Comparison of ENCODE assay signal across 8 cellular contexts in the genomic region with DNA sequence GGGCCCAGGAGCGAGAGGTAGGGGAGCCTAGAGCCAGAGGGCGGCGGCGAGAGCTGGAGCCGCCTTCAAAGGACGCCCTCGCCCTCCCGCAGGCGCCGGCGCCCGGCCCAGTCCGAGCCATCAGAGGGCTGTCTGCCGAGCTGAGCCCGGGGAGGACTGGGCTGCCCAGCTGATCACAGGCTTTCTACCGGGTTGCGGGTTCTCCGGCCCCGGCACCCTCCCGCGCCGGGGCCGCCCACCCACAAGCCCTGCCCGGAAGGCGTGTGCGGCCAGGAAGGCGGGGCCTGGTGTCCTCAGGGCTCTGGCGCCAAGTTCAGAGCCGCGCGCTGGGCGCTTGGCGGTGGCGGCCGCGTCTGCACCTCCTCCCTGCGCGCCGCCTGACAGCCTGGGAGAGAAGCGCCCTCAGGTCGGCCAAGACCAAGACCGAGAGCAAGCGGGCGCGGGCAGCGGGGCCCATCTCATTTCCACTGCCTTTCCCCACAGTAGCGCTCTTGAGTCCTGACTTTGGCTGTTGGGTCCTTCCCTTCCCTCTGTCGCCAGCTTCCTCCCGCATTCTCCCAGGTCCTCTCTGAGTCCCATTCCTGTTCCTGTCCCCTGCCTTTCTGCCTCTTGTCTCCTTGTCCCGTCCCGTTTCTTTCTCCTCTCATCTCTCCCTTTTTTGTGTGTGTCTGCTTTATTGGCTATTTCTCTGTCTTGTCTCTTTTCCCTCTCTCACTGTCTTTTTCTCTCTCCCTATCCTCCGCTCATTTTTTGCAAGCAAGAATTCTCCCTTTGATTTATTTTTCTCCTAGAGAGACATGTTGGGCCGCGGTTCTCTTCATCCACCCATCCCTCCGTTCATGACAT.
A peak's percentile ranks its signal among the peaks of the same experiment; 100 is the strongest.
DNase-seq lines count a peak whose midpoint lies in the region; ATAC-seq, FAIRE-seq and TF ChIP-seq lines count a peak whose summit lies in the region.

No MANE protein-coding gene starts in this region.

- H3K9me3 Mint-ChIP-seq in neural progenitor cell: no peaks in the 10 kb centered on the region

- no peak for FAIRE-seq in GM12892 (lab: Jason Lieb, UNC)

- H3K27me3 Mint-ChIP-seq in neural progenitor cell (ENCODE audit: insufficient read depth, low read depth): peaks cover 27% of the 10 kb centered on the region

- H3K27ac Mint-ChIP-seq in neural progenitor cell: no peak overlapping the region

- H3K36me3 Mint-ChIP-seq in neural progenitor cell: no peaks in the 10 kb centered on the region

- no peaks in the 10 kb centered on the region for H3K4me1 ChIP-seq in neural progenitor cell

- H3K36me3 ChIP-seq in BJ (ENCODE audit: control insufficient read depth, insufficient read depth, low read length) (no peaks in the 10 kb centered on the region), neural progenitor cell (no peaks in the 10 kb centered on the region)

- H3K27ac ChIP-seq in neural progenitor cell: no peak overlapping the region

- no peak for TF ChIP-seq CTCF in BJ (IDR thresholded peaks at IDR 0.05; ENCODE audit: insufficient read depth, low read depth, low read length)
- TF ChIP-seq CTCF in neural progenitor cell (IDR thresholded peaks at IDR 0.05): no peak

- H3K27me3 ChIP-seq in BJ (ENCODE audit: control insufficient read depth, insufficient read depth, low read length) (no peaks in the 10 kb centered on the region; the same call in 1 of the 2 replicates), neural progenitor cell (peaks cover 47% of the 10 kb centered on the region)

- H3K9ac ChIP-seq in neural progenitor cell: no peak overlapping the region

- peak overlapping the region; percentile 63 for H2AFZ ChIP-seq in neural progenitor cell (replicated peaks)

- H4K20me1 ChIP-seq in neural progenitor cell (ENCODE audit: low read depth): peaks cover 9% of the 10 kb centered on the region

- no peaks in the 10 kb centered on the region for H3K79me2 ChIP-seq in neural progenitor cell (ENCODE audit: low read depth)

- H3K4me3 Mint-ChIP-seq in neural progenitor cell: peak overlapping the region; percentile 83

- no peak for TF ChIP-seq POLR2A in GM12892 (IDR thresholded peaks at IDR 0.05; ENCODE audit: low read depth, low read length)

- ATAC-seq in GM19023 (IDR thresholded peaks at IDR 0.05; ENCODE audit: unreplicated experiment) (peak; percentile 92), HG03159 (IDR thresholded peaks at IDR 0.05; ENCODE audit: unreplicated experiment) (peak; percentile 98)

- H3K4me3 ChIP-seq in BJ (ENCODE audit: low read depth, low read length): peak overlapping the region; percentile 53
- peak overlapping the region; percentile 52 for H3K4me3 ChIP-seq in neural progenitor cell

- H3K4me2 ChIP-seq in neural progenitor cell: peak overlapping the region; percentile 73

- no peaks in the 10 kb centered on the region for H3K9me3 ChIP-seq in neural progenitor cell (ENCODE audit: low read depth)

- H3K4me1 Mint-ChIP-seq in neural progenitor cell: peaks cover 8% of the 10 kb centered on the region

- CTCF ChIA-PET in BJ (lab: Yijun Ruan, JAX): no interaction called here

- H3F3A ChIP-seq in neural progenitor cell (ENCODE audit: low read depth): peaks cover 4% of the 10 kb centered on the region

- POLR2A ChIA-PET in BJ (lab: Charles Lee): no interaction called here

- no peak for DNase-seq in BJ (ENCODE audit: low read depth)
- DNase-seq in NOMO-1 treated with DMSO at 0.1 percent for 48 hours (lab: John Stamatoyannopoulos, UW; ENCODE audit: unreplicated experiment): peak; percentile 72
- DNase-seq in activated naive CD4-positive, alpha-beta T cell treated with anti-CD3 and anti-CD28 coated beads, Interleukin-2, amount 50 U/mL, for 16 hours: peak; percentile 54
- peak; percentile 62 for DNase-seq in globus pallidus (ENCODE audit: low spot score)
- peak; percentile 49 for DNase-seq in neural progenitor cell (ENCODE audit: low spot score)
- no peak for DNase-seq in GM12892 (ENCODE audit: insufficient read length)

Comparison
In these comparisons a context has a peak if more than half of its experiments do, and no peak if none do; other contexts are left out.
1. DNase-seq: peak in NOMO-1 treated with DMSO at 0.1 percent for 48 hours (single experiment), activated naive CD4-positive, alpha-beta T cell treated with anti-CD3 and anti-CD28 coated beads, Interleukin-2, amount 50 U/mL, for 16 hours (single experiment), globus pallidus (single experiment) and neural progenitor cell (single experiment); none in BJ (single experiment) and GM12892 (single experiment).